Comparison of ENCODE assay signal across 3 cellular contexts in genomic region chr12:105598032-105598431, GRCh38.
TF ChIP-seq lines count a peak whose summit lies in the region.

No MANE protein-coding gene starts in this region.

TF ChIP-seq in A549, 52 proteins besides CTCF, POLR2A, EP300 and RAD21:
- TF ChIP-seq CBX8 (IDR thresholded peaks at IDR 0.05): no peak
- peak; percentile 96 for TF ChIP-seq MAFK (IDR thresholded peaks at IDR 0.05; ENCODE audit: partially characterized antibody)

TF ChIP-seq in IMR-90, 13 proteins besides CTCF, POLR2A, EP300 and RAD21:
- TF ChIP-seq RCOR1 (IDR thresholded peaks at IDR 0.05; ENCODE audit: insufficient replicate concordance, low read length): no peak
- TF ChIP-seq MAFK (IDR thresholded peaks at IDR 0.05; ENCODE audit: low read depth, low read length): peak; percentile 94
- TF ChIP-seq MAZ (IDR thresholded peaks at IDR 0.05; ENCODE audit: borderline replicate concordance, low read depth, low read length): no peak

TF ChIP-seq in H1, 55 proteins besides CTCF, POLR2A, EP300 and RAD21:
- no peak for TF ChIP-seq JUND (IDR thresholded peaks at IDR 0.05; ENCODE audit: low read length)
- no peak for TF ChIP-seq RNF2 (IDR thresholded peaks at IDR 0.05; ENCODE audit: borderline replicate concordance, low read depth, low read length, missing control alignments, poor library complexity, severe bottlenecking)
- no peak for TF ChIP-seq HDAC2 (IDR thresholded peaks at IDR 0.05; ENCODE audit: borderline replicate concordance in 1 of 2, low read depth in 2 of 2, low read length in 2 of 2)
- TF ChIP-seq E2F6 (IDR thresholded peaks at IDR 0.05): no peak
- TF ChIP-seq MAFK (IDR thresholded peaks at IDR 0.05; ENCODE audit: low read depth, low read length): peak; percentile 55; the same call in 1 of the 2 replicates
- TF ChIP-seq KDM5A (IDR thresholded peaks at IDR 0.05; ENCODE audit: low read length): no peak
